ENCODE assay signal across 8 cellular contexts in genomic region chr7:18345641-18346234, GRCh38.
DNase-seq lines count a peak whose midpoint lies in the region; ATAC-seq and TF ChIP-seq lines count a peak whose summit lies in the region.

No MANE protein-coding gene starts in this region.

- peak; percentile 63 for ATAC-seq in GM21825 (IDR thresholded peaks at IDR 0.05; ENCODE audit: unreplicated experiment)

- peaks cover 4% of the 10 kb centered on the region for H3K9me3 Mint-ChIP-seq in neural crest cell

- no peaks in the 10 kb centered on the region for H3K27me3 ChIP-seq in esophagus squamous epithelium

- H3K9me3 ChIP-seq in esophagus squamous epithelium, result no peaks in the 10 kb centered on the region

- no peak overlapping the region for H3K4me3 ChIP-seq in esophagus squamous epithelium

- H3K36me3 Mint-ChIP-seq in neural crest cell (ENCODE audit: low read depth), result peaks cover 3% of the 10 kb centered on the region

- no peaks in the 10 kb centered on the region for H3K36me3 ChIP-seq in esophagus squamous epithelium

- no peaks in the 10 kb centered on the region for H3K27me3 Mint-ChIP-seq in neural crest cell (ENCODE audit: low read depth)

- H3K4me1 ChIP-seq in esophagus squamous epithelium, result no peaks in the 10 kb centered on the region

- peak; percentile 37 for DNase-seq in NCI-H1436 (lab: John Stamatoyannopoulos, UW)
- DNase-seq in NCI-H1436 treated with DMSO at 0.1 percent for 48 hours (lab: John Stamatoyannopoulos, UW), result no peak
- DNase-seq in NCI-H1417 (lab: John Stamatoyannopoulos, UW), result peak; percentile 50 to 86 (median 63)
- peak; percentile 69 for DNase-seq in SW480 (ENCODE audit: low spot score)
- DNase-seq in esophagus squamous epithelium (lab: John Stamatoyannopoulos, UW), result no peak
- DNase-seq in neural crest cell (ENCODE audit: low read depth, low spot score), result peak; percentile 50
- no peak for DNase-seq in mucosa of gallbladder (ENCODE audit: low spot score)

- H3K4me3 Mint-ChIP-seq in neural crest cell, result no peak overlapping the region

- intact Hi-C loops in esophagus squamous epithelium (cut with DNase I), result no loop called here

- WGBS in esophagus squamous epithelium, 2 donors, result 13 to 20% methylated on average over 3 of the region's 3 CpGs

- no peak overlapping the region for H3K27ac ChIP-seq in esophagus squamous epithelium

- H3K4me1 Mint-ChIP-seq in neural crest cell, result no peaks in the 10 kb centered on the region

- TF ChIP-seq POLR2A in esophagus squamous epithelium (IDR thresholded peaks at IDR 0.05), result no peak

- no peak overlapping the region for H3K27ac Mint-ChIP-seq in neural crest cell (ENCODE audit: unreplicated experiment)

- TF ChIP-seq CTCF in esophagus squamous epithelium (IDR thresholded peaks at IDR 0.05) (peak in 5 of 6 experiments; percentile 67 to 80 (median 69)), neural crest cell (conservative IDR thresholded peaks at IDR 0.05) (peak; percentile 93)

Comparison
In these comparisons a context has a peak if more than half of its experiments do, and no peak if none do; other contexts are left out.
1. DNase-seq: peak in NCI-H1436 (single experiment), NCI-H1417 (3 of 3), SW480 (single experiment) and neural crest cell (single experiment); none in NCI-H1436 treated with DMSO at 0.1 percent for 48 hours (single experiment), esophagus squamous epithelium (single experiment) and mucosa of gallbladder (single experiment).